30 cellular contexts compared by ENCODE assay signal in genomic region chr14:53517276-53517960, GRCh38.
A peak's percentile ranks its signal among the peaks of the same experiment; 100 is the strongest.
DNase-seq lines count a peak whose midpoint lies in the region; ATAC-seq, FAIRE-seq and TF ChIP-seq lines count a peak whose summit lies in the region.
"Had no signal": no experiment of that assay in that cellular context is flagged by ENCODE, and none has a peak within 500 bp of the region (broad histone marks: within the 10 kb centered on the region; RNA-seq: fewer than 3 reads in every experiment).

No MANE protein-coding gene starts in this region.

- H3K27ac ChIP-seq in astrocyte (ENCODE audit: low read depth, low read length), result no peak overlapping the region
- no peak overlapping the region for H3K27ac ChIP-seq in left lung
- no peak overlapping the region for H3K27ac ChIP-seq in A673 (ENCODE audit: low read depth, low read length, poor library complexity, severe bottlenecking)
- H3K27ac ChIP-seq: BLaER1 treated with 17β-estradiol and CSF1 and Interleukin-3, amounts not matched to agents 10 nM and 100 nM; gastrocnemius medialis had no signal

- H3K4me1 ChIP-seq in astrocyte (ENCODE audit: insufficient read depth, low read length), result peaks cover 18% of the 10 kb centered on the region
- peaks cover 0 to 10% of the 10 kb centered on the region in 2 donors for H3K4me1 ChIP-seq in left lung
- H3K4me1 ChIP-seq in A673 (ENCODE audit: insufficient read depth, low read length, poor library complexity, severe bottlenecking), result no peaks in the 10 kb centered on the region
- H3K4me1 ChIP-seq: gastrocnemius medialis had no signal

- H3K9me3 ChIP-seq in astrocyte (ENCODE audit: insufficient read depth, low read depth, low read length) (no peaks in the 10 kb centered on the region), left lung (no peaks in the 10 kb centered on the region), A673 (ENCODE audit: low read depth, low read length, poor library complexity, severe bottlenecking) (no peaks in the 10 kb centered on the region)
- H3K9me3 ChIP-seq: gastrocnemius medialis had no signal

- H3K4me3 Mint-ChIP-seq in astrocyte (ENCODE audit: unreplicated experiment), result no peak overlapping the region
- H3K4me3 Mint-ChIP-seq in stimulated activated memory B cell treated with anti-CD40 and anti-IgM and Interleukin-4, amounts not matched to agents 10 μg/mL and 1 μg/mL and 100 μg/mL, for 72 hours, result no peak overlapping the region
- H3K4me3 Mint-ChIP-seq: activated naive CD8-positive, alpha-beta T cell treated with anti-CD3 and anti-CD28 coated beads for 36 hours; brain; IgD-negative memory B cell; WTC11 had no signal

- intact Hi-C loops in left lung (cut with DNase I), result no loop called here
- intact Hi-C loops in A673 (cut with micrococcal nuclease; ENCODE audit: unreplicated experiment), result no loop called here

- H3K9ac ChIP-seq in astrocyte (ENCODE audit: low read length), result no peak overlapping the region
- H3K9ac ChIP-seq: BLaER1 treated with 17β-estradiol and CSF1 and Interleukin-3, amounts not matched to agents 10 nM and 100 nM had no signal

- no peaks in the 10 kb centered on the region for H3K27me3 Mint-ChIP-seq in astrocyte (ENCODE audit: low read depth, unreplicated experiment)
- no peaks in the 10 kb centered on the region for H3K27me3 Mint-ChIP-seq in stimulated activated memory B cell treated with anti-CD40 and anti-IgM and Interleukin-4, amounts not matched to agents 10 μg/mL and 1 μg/mL and 100 μg/mL, for 72 hours
- H3K27me3 Mint-ChIP-seq: activated naive CD8-positive, alpha-beta T cell treated with anti-CD3 and anti-CD28 coated beads for 36 hours; IgD-negative memory B cell had no signal

- no peaks in the 10 kb centered on the region for H3K36me3 ChIP-seq in astrocyte (ENCODE audit: insufficient read depth, low read length)
- no peaks in the 10 kb centered on the region for H3K36me3 ChIP-seq in left lung
- H3K36me3 ChIP-seq in A673 (ENCODE audit: insufficient read depth, low read length, poor library complexity, severe bottlenecking), result no peaks in the 10 kb centered on the region
- H3K36me3 ChIP-seq: BLaER1 treated with 17β-estradiol and CSF1 and Interleukin-3, amounts not matched to agents 10 nM and 100 nM; gastrocnemius medialis had no signal

- H3K36me3 Mint-ChIP-seq in astrocyte (ENCODE audit: low read depth, unreplicated experiment), result no peaks in the 10 kb centered on the region
- H3K36me3 Mint-ChIP-seq in stimulated activated memory B cell treated with anti-CD40 and anti-IgM and Interleukin-4, amounts not matched to agents 10 μg/mL and 1 μg/mL and 100 μg/mL, for 72 hours, result no peaks in the 10 kb centered on the region
- H3K36me3 Mint-ChIP-seq: activated naive CD8-positive, alpha-beta T cell treated with anti-CD3 and anti-CD28 coated beads for 36 hours; brain had no signal

- no peak overlapping the region for H3K4me2 ChIP-seq in astrocyte (ENCODE audit: low read length)
- H3K4me2 ChIP-seq: BLaER1 treated with 17β-estradiol and CSF1 and Interleukin-3, amounts not matched to agents 10 nM and 100 nM had no signal

- H3K4me3 ChIP-seq in astrocyte (ENCODE audit: insufficient read depth, low read depth, low read length) (no peak overlapping the region), left lung (no peak overlapping the region), A673 (ENCODE audit: low read depth, low read length, poor library complexity, severe bottlenecking) (no peak overlapping the region)
- H3K4me3 ChIP-seq: BLaER1 treated with 17β-estradiol and CSF1 and Interleukin-3, amounts not matched to agents 10 nM and 100 nM; gastrocnemius medialis; lung had no signal

- no peaks in the 10 kb centered on the region for H3K79me2 ChIP-seq in astrocyte (ENCODE audit: insufficient read depth, low read length)

- peak; percentile 14 for ATAC-seq in left lung
- no peak for ATAC-seq in GM18520 (IDR thresholded peaks at IDR 0.05; ENCODE audit: unreplicated experiment)
- ATAC-seq in activated CD4-positive, CD25-positive, alpha-beta regulatory T cell treated with anti-CD3 and anti-CD28 coated beads, Interleukin-2, amount 50 U/mL, for 24 hours, result no peak
- ATAC-seq in stimulated activated memory B cell treated with anti-CD40 and anti-IgM and Interleukin-4, amounts not matched to agents 10 μg/mL and 1 μg/mL and 100 μg/mL, for 72 hours, result no peak
- ATAC-seq: gastrocnemius medialis, HCT116, PC-3, WTC11 had no signal

- CTCF ChIA-PET in A673 (lab: Charles Lee), result no interaction called here

- no peaks in the 10 kb centered on the region for H4K20me1 ChIP-seq in astrocyte (ENCODE audit: insufficient read depth, low read length)
- H4K20me1 ChIP-seq: BLaER1 treated with 17β-estradiol and CSF1 and Interleukin-3, amounts not matched to agents 10 nM and 100 nM had no signal

- no peaks in the 10 kb centered on the region for H3K27me3 ChIP-seq in astrocyte (ENCODE audit: insufficient read depth, low read length)
- H3K27me3 ChIP-seq in left lung, result no peaks in the 10 kb centered on the region
- no peaks in the 10 kb centered on the region for H3K27me3 ChIP-seq in A673 (replicated peaks; ENCODE audit: insufficient read depth, low read depth, low read length, poor library complexity)
- H3K27me3 ChIP-seq: BLaER1 treated with 17β-estradiol and CSF1 and Interleukin-3, amounts not matched to agents 10 nM and 100 nM; gastrocnemius medialis had no signal

- FAIRE-seq in astrocyte (lab: Jason Lieb, UNC), result peak; percentile 49
- FAIRE-seq: A204.1, GM12891, kidney had no signal

- TF ChIP-seq CTCF in astrocyte (IDR thresholded peaks at IDR 0.05; ENCODE audit: insufficient read depth, low read depth, low read length) (no peak), left lung (IDR thresholded peaks at IDR 0.05) (no peak), A673 (conservative IDR thresholded peaks at IDR 0.05; ENCODE audit: low read depth, low read length) (no peak)

- no TSS peak for BruUV-seq in A673 (replicated peaks; lab: Mats Ljungman, UMichigan)

- H3K4me1 Mint-ChIP-seq in astrocyte (ENCODE audit: low read depth, unreplicated experiment), result peaks cover 29% of the 10 kb centered on the region
- H3K4me1 Mint-ChIP-seq in stimulated activated memory B cell treated with anti-CD40 and anti-IgM and Interleukin-4, amounts not matched to agents 10 μg/mL and 1 μg/mL and 100 μg/mL, for 72 hours, result no peaks in the 10 kb centered on the region
- H3K4me1 Mint-ChIP-seq: activated naive CD8-positive, alpha-beta T cell treated with anti-CD3 and anti-CD28 coated beads for 36 hours; IgD-negative memory B cell had no signal

- H3K9me3 Mint-ChIP-seq in astrocyte (ENCODE audit: unreplicated experiment), result peaks cover 4% of the 10 kb centered on the region
- H3K9me3 Mint-ChIP-seq in stimulated activated memory B cell treated with anti-CD40 and anti-IgM and Interleukin-4, amounts not matched to agents 10 μg/mL and 1 μg/mL and 100 μg/mL, for 72 hours, result peaks cover under 1% of the 10 kb centered on the region

- POLR2A ChIA-PET in A673 (lab: Charles Lee; ENCODE audit: low non-redundant PET), result no interaction called here

- H2AFZ ChIP-seq in astrocyte (ENCODE audit: low read depth, low read length), result no peak overlapping the region

- DNase-seq in A172 (ENCODE audit: low spot score) (peak; percentile 9), H4 (ENCODE audit: low spot score) (peak; percentile 35), astrocyte (ENCODE audit: low read depth) (peak; percentile 43), left lung (no peak), A673 (ENCODE audit: low spot score) (no peak)
- DNase-seq: activated CD4-positive, alpha-beta T cell treated with anti-CD3 and anti-CD28 coated beads, Interleukin-2, amount 50 U/mL, for 48 hours; activated naive CD8-positive, alpha-beta T cell treated with anti-CD3 and anti-CD28 coated beads for 36 hours; COR-L47; effector CD4-positive, alpha-beta T cell; gastrocnemius medialis; kidney; NCI-H2081 treated with DMSO at 0.1 percent for 48 hours; NCI-H446; PC-3; posterior cingulate gyrus; Right ventricle myocardium superior; stimulated activated CD8-positive, alpha-beta memory T cell treated with anti-CD3 and anti-CD28 coated beads, Interleukin-4, amount 100 ng/mL, for 48 hours; T1000 had no signal

- no peak overlapping the region for H3K27ac Mint-ChIP-seq in astrocyte (ENCODE audit: unreplicated experiment)
- H3K27ac Mint-ChIP-seq in stimulated activated memory B cell treated with anti-CD40 and anti-IgM and Interleukin-4, amounts not matched to agents 10 μg/mL and 1 μg/mL and 100 μg/mL, for 72 hours, result no peak overlapping the region
- H3K27ac Mint-ChIP-seq: activated naive CD8-positive, alpha-beta T cell treated with anti-CD3 and anti-CD28 coated beads for 36 hours; activated T-helper 2 cell treated with anti-CD3 and anti-CD28 coated beads, Interferon-gamma antibody, Interleukin-2, Interleukin-4, amounts not matched to agents 10 μg/mL and 5 μg/mL and 100 μg/mL, durations not matched to agents 14 hours and 24 hours and 36 hours; brain; IgD-negative memory B cell; WTC11 had no signal

Comparison
In these comparisons a context has a peak if more than half of its experiments do, and no peak if none do; other contexts are left out.
1. DNase-seq: peak in A172 (single experiment), H4 (single experiment) and astrocyte (single experiment); none in left lung (0 of 2) and A673 (single experiment).